8 cellular contexts compared by ENCODE assay signal in the genomic region with DNA sequence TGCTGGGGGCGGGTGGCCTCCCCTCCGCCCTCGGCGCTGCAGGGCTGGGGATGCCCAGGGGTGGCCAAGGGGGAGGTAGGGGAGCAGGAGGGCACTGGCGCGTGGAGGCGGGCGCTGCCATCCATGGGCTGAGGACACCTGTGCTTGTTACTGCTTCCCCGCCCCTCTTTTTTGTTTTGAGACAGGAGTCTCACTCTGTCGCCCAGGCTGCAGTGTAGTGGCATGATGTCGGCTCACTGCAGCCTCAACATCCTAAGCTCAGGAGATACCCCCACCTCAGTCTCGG. TPM values are rescaled to one million over a fixed set of nuclear protein-coding genes. Genes with fewer than 3 reads are reported as not detected.
DNase-seq lines count a peak whose midpoint lies in the region; TF ChIP-seq lines count a peak whose summit lies in the region.

No MANE protein-coding gene starts in this region.

- H3K4me3 ChIP-seq in HUES6 (ENCODE audit: low read depth, low read length), result peak overlapping the region; percentile 95
- H3K4me3 ChIP-seq in breast epithelium, result peak overlapping the region; percentile 74 to 97 (median 77)
- H3K4me3 ChIP-seq in muscle layer of colon (ENCODE audit: low read depth in 1 of 2, low read length in 2 of 2), result peak overlapping the region; percentile 14 to 66

- peaks cover 11% of the 10 kb centered on the region for H3K4me1 ChIP-seq in HUES6 (ENCODE audit: control insufficient read depth, insufficient read depth, low read length)
- peaks cover 4 to 7% of the 10 kb centered on the region in 2 donors for H3K4me1 ChIP-seq in breast epithelium
- peaks cover 18% of the 10 kb centered on the region for H3K4me1 ChIP-seq in muscle layer of colon (ENCODE audit: insufficient read depth, low read length)

- H3K36me3 ChIP-seq in HUES6 (ENCODE audit: control insufficient read depth, insufficient read depth, low read length) (no peaks in the 10 kb centered on the region), breast epithelium (no peaks in the 10 kb centered on the region), muscle layer of colon (ENCODE audit: insufficient read depth, low read length) (peaks cover 8% of the 10 kb centered on the region)

- H3K9ac ChIP-seq in HUES6 (ENCODE audit: low read length), result no peak overlapping the region
- H3K9ac ChIP-seq in muscle layer of colon (ENCODE audit: low read length), result no peak overlapping the region

- H3K27me3 ChIP-seq in HUES6 (ENCODE audit: control insufficient read depth, insufficient read depth, low read length) (no peaks in the 10 kb centered on the region; the same call in 1 of the 2 replicates), breast epithelium (no peaks in the 10 kb centered on the region), muscle layer of colon (ENCODE audit: control insufficient read depth in 1 of 2, insufficient read depth in 2 of 2, low read length in 2 of 2) (no peaks in the 10 kb centered on the region)

- H3K9me3 ChIP-seq in HUES6 (ENCODE audit: control insufficient read depth, insufficient read depth, low read depth, low read length), result peaks cover 1% of the 10 kb centered on the region; the same call in 1 of the 2 replicates
- no peaks in the 10 kb centered on the region for H3K9me3 ChIP-seq in breast epithelium
- no peaks in the 10 kb centered on the region for H3K9me3 ChIP-seq in muscle layer of colon (ENCODE audit: low read length)

- intact Hi-C loops in breast epithelium (cut with DNase I; ENCODE audit: low total_unique reads), result no loop called here
- intact Hi-C loops in posterior vena cava (cut with DNase I), result no loop called here

- no peak for TF ChIP-seq POLR2A in breast epithelium (IDR thresholded peaks at IDR 0.05)

- peak; percentile 20 for DNase-seq in activated CD4-positive, CD25-positive, alpha-beta regulatory T cell treated with anti-CD3 and anti-CD28 coated beads, Interleukin-2, amount 50 U/mL, for 16 hours (ENCODE audit: low read depth, low spot score)
- DNase-seq in activated CD4-positive, CD25-positive, alpha-beta regulatory T cell treated with anti-CD3 and anti-CD28 coated beads, Interleukin-2, amount 50 U/mL, for 72 hours, result no peak
- DNase-seq in breast epithelium (ENCODE audit: low spot score in 2 of 2) (no peak), DMS79 treated with DMSO at 0.1 percent for 48 hours (lab: John Stamatoyannopoulos, UW) (no peak), GM03348 (ENCODE audit: low spot score) (no peak), posterior vena cava (ENCODE audit: low spot score) (no peak)

- H3K27ac ChIP-seq in HUES6 (ENCODE audit: low read depth, low read length), result no peak overlapping the region
- peak overlapping the region; percentile 79 to 93 for H3K27ac ChIP-seq in breast epithelium
- H3K27ac ChIP-seq in muscle layer of colon (ENCODE audit: low read depth, low read length), result peak overlapping the region; percentile 2

- TF ChIP-seq CTCF in breast epithelium (IDR thresholded peaks at IDR 0.05), result no peak

RNA-seq across cellular contexts. Expression of gene FADS3, which starts 0.7 kb away (rescaled TPM):
- total RNA-seq in breast epithelium (100 to 1,000 TPM in 2 of 3 donors, 10 to 100 TPM in 1; 38.8 to 156 (median 112) TPM), posterior vena cava (100 to 1,000 TPM in 1 of 2 donors, 10 to 100 TPM in 1; 83.0 to 106 TPM)

RNA-seq across cellular contexts. Expression of gene RAB3IL1, which starts 25.3 kb away (rescaled TPM):
- total RNA-seq in breast epithelium, result 10 to 100 TPM; 11.7 to 27.9 (median 22.6) TPM
- 10 to 100 TPM; 26.7 to 31.5 TPM for total RNA-seq in posterior vena cava

RNA-seq across cellular contexts. Expression of gene BEST1, which starts 58.1 kb away (rescaled TPM):
- 10 to 100 TPM in 1 of 3 donors, 1 to 10 TPM in 2; 3.7 to 10.1 (median 5.9) TPM for total RNA-seq in breast epithelium
- total RNA-seq in posterior vena cava, result 1 to 10 TPM; 5.8 to 9.5 TPM

Comparison
In these comparisons a context has a peak if more than half of its experiments do, and no peak if none do; other contexts are left out.
1. H3K4me3 ChIP-seq: peak in every context shown above with its lines; median percentile 95 in HUES6; 77 in breast epithelium; 40 in muscle layer of colon.